In the genomic region with DNA sequence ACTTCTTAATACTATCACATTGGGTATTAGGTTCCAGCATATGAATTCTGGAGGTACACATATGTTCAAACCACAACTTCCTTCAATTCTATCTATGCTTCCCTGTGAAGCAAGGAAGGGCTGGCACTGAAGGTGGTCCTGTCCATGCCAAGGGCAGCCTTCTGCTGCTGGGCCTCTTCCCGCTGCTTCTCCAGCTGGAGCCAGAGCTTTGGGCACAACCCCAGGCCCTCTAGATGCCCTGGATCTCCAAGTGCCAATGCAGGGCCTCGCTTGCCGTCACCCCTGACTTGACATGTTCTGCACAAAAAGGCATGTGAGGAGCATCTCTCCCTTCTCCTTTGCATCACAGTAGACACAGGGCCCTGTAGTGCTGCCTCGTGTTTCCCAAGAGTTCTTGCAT, we compare ENCODE assay signal across 33 cellular contexts.
"Had no signal": no experiment of that assay in that cellular context is flagged by ENCODE, and none has a peak within 500 bp of the region (broad histone marks: within the 10 kb centered on the region; RNA-seq: fewer than 3 reads in every experiment).

No MANE protein-coding gene starts in this region.

- DNase-seq: Kasumi-1, MG63, NCI-H1048, NCI-H1092 treated with DMSO at 0.1 percent for 48 hours, NCI-H1105 treated with DMSO at 0.1 percent for 48 hours, NCI-H1417, NCI-H1436, NCI-H146, NCI-H1694, NCI-H187, NCI-H1930, NCI-H2029 treated with DMSO at 0.1 percent for 48 hours, NCI-H2081 treated with DMSO at 0.1 percent for 48 hours, NCI-H2107, NCI-H2171, NCI-H226, NCI-H446 treated with DMSO at 0.1 percent for 48 hours, NCI-H510A, NCI-H524, NCI-H526, NCI-H69, NCI-H748 treated with DMSO at 0.1 percent for 48 hours, NCI-H82, PC-9, SHP77, SIG-M5, SJCRH30 had no signal

- H3K9me3 ChIP-seq: MG63, SJCRH30 had no signal

- H3K36me3 ChIP-seq: MG63, SJCRH30 had no signal

- H3K27ac ChIP-seq: PC-9, RWPE1, SJCRH30, SK-N-MC had no signal

- H3K27me3 ChIP-seq: MG63, SJCRH30 had no signal

- H3K4me1 ChIP-seq: SJCRH30 had no signal

- H3K4me2 ChIP-seq: PC-9 had no signal

- H2AFZ ChIP-seq: PC-9 had no signal

- H3K4me3 ChIP-seq: MG63, PC-9, SJCRH30, SK-N-MC had no signal

- ATAC-seq: Panc1, Right ventricle myocardium inferior, SK-N-SH treated with all-trans-retinoic acid at 6 μM for 48 hours had no signal

- FAIRE-seq: RCC 7860 had no signal
